22 cellular contexts compared by ENCODE assay signal in genomic region chr6:56036911-56037310, GRCh38.
"Had no signal": no experiment of that assay in that cellular context is flagged by ENCODE, and none has a peak within 500 bp of the region (broad histone marks: within the 10 kb centered on the region; RNA-seq: fewer than 3 reads in every experiment).

No MANE protein-coding gene starts in this region.

- H3K4me3 ChIP-seq: left ventricle myocardium inferior, lower lobe of right lung, pancreas, prostate gland, right atrium auricular region, testis, tibial artery had no signal

- H3K27me3 Mint-ChIP-seq: effector memory CD8-positive, alpha-beta T cell; stimulated activated memory B cell treated with anti-CD40 and anti-IgM and Interleukin-4, amounts not matched to agents 10 μg/mL and 1 μg/mL and 100 μg/mL, for 72 hours; type B pancreatic cell had no signal

- H3K36me3 Mint-ChIP-seq: immature natural killer cell; natural killer cell; stimulated activated memory B cell treated with anti-CD40 and anti-IgM and Interleukin-4, amounts not matched to agents 10 μg/mL and 1 μg/mL and 100 μg/mL, for 72 hours; type B pancreatic cell had no signal

- H3K4me3 Mint-ChIP-seq: effector memory CD8-positive, alpha-beta T cell; immature natural killer cell; natural killer cell; neural crest cell; stimulated activated memory B cell treated with anti-CD40 and anti-IgM and Interleukin-4, amounts not matched to agents 10 μg/mL and 1 μg/mL and 100 μg/mL, for 72 hours; type B pancreatic cell had no signal

- H3K4me1 Mint-ChIP-seq: immature natural killer cell; natural killer cell; neural crest cell; stimulated activated memory B cell treated with anti-CD40 and anti-IgM and Interleukin-4, amounts not matched to agents 10 μg/mL and 1 μg/mL and 100 μg/mL, for 72 hours had no signal

- DNase-seq: cortex of kidney; effector memory CD8-positive, alpha-beta T cell; hypothalamus; immature natural killer cell; islet precursor cell; kidney glomerular epithelial cell; left colon; left ventricle myocardium inferior; lower lobe of right lung; natural killer cell; pancreas; stimulated activated CD4-positive, alpha-beta T cell treated with anti-CD3 and anti-CD28 coated beads, Interleukin-2, amount 100 ng/mL, for 24 hours; stimulated activated CD4-positive, alpha-beta T cell treated with anti-CD3 and anti-CD28 coated beads, Interleukin-4, amount 100 ng/mL, for 24 hours; stimulated activated naive CD8-positive, alpha-beta T cell treated with anti-CD3 and anti-CD28 coated beads, Interleukin-15, Interleukin-2, amounts not matched to agents 100 U/mL and 50 U/mL, for 24 hours; substantia nigra; testis; tibial artery had no signal

- ATAC-seq: effector memory CD8-positive, alpha-beta T cell; left colon; lower lobe of right lung; natural killer cell; pancreas; stimulated activated memory B cell treated with anti-CD40 and anti-IgM and Interleukin-4, amounts not matched to agents 10 μg/mL and 1 μg/mL and 100 μg/mL, for 72 hours; stimulated activated naive CD8-positive, alpha-beta T cell treated with anti-CD3 and anti-CD28 coated beads, Interleukin-15, Interleukin-2, amounts not matched to agents 100 U/mL and 50 U/mL, for 24 hours had no signal

- H3K9me3 Mint-ChIP-seq: neural crest cell, type B pancreatic cell had no signal

- H3K27ac Mint-ChIP-seq: effector memory CD8-positive, alpha-beta T cell; immature natural killer cell; natural killer cell; stimulated activated memory B cell treated with anti-CD40 and anti-IgM and Interleukin-4, amounts not matched to agents 10 μg/mL and 1 μg/mL and 100 μg/mL, for 72 hours; type B pancreatic cell had no signal
